Comparison of ENCODE assay signal across 11 cellular contexts in genomic region chrX:24231169-24231568, GRCh38.
DNase-seq lines count a peak whose midpoint lies in the region; ATAC-seq and TF ChIP-seq lines count a peak whose summit lies in the region.
"Had no signal": no experiment of that assay in that cellular context is flagged by ENCODE, and none has a peak within 500 bp of the region (broad histone marks: within the 10 kb centered on the region; RNA-seq: fewer than 3 reads in every experiment).

No MANE protein-coding gene starts in this region.

- H3K9ac ChIP-seq in MM.1S (ENCODE audit: low read length): no peak overlapping the region
- H3K9ac ChIP-seq: neural progenitor cell had no signal

- WGBS in adrenal gland, 4 donors: 10 to 24% (median 20%) methylated on average over 3 of the region's 3 CpGs
- 24 to 38% (median 37%) methylated on average over 3 of the region's 3 CpGs for WGBS in stomach, 5 donors

- H3K4me2 ChIP-seq in MM.1S (ENCODE audit: low read depth, low read length): no peak overlapping the region
- H3K4me2 ChIP-seq: neural progenitor cell had no signal

- no peaks in the 10 kb centered on the region for H4K20me1 ChIP-seq in MM.1S (ENCODE audit: insufficient read depth, low read length)

- no peaks in the 10 kb centered on the region for H3K79me2 ChIP-seq in MM.1S (ENCODE audit: low read length)

- peak; percentile 55 for DNase-seq in AG09319 (ENCODE audit: extremely low read depth, low read depth)
- DNase-seq in H4 (ENCODE audit: low spot score): peak; percentile 81
- peak in 6 of 7 donors; percentile 33 to 64 (median 55) for DNase-seq in adrenal gland
- DNase-seq in kidney epithelial cell (ENCODE audit: low read depth): peak; percentile 67
- no peak for DNase-seq in MM.1S
- no peak for DNase-seq in stomach
- DNase-seq: activated CD4-positive, alpha-beta T cell treated with anti-CD3 and anti-CD28 coated beads, Interleukin-2, amount 50 U/mL, for 1 hour; NCI-H2029 had no signal

- no peaks in the 10 kb centered on the region for H3K9me2 ChIP-seq in MM.1S (replicated peaks; ENCODE audit: insufficient read depth, low read length)

- ATAC-seq in GM21717 (IDR thresholded peaks at IDR 0.05; ENCODE audit: unreplicated experiment) (no peak), HG02840 (IDR thresholded peaks at IDR 0.05; ENCODE audit: low FRiP score, unreplicated experiment) (no peak)

- TF ChIP-seq CTCF in AG09319 (IDR thresholded peaks at IDR 0.05; ENCODE audit: low read depth, low read length) (no peak), adrenal gland (IDR thresholded peaks at IDR 0.05) (no peak), kidney epithelial cell (IDR thresholded peaks at IDR 0.05; ENCODE audit: insufficient read depth, low read length, poor library complexity, severe bottlenecking) (no peak), MM.1S (IDR thresholded peaks at IDR 0.05; ENCODE audit: low read length) (no peak), stomach (IDR thresholded peaks at IDR 0.05) (no peak)

- intact Hi-C loops in adrenal gland (cut with DNase I) (loop anchor here in 1 of 2 donors (10.0 kb wide), 1 partner anchor 146 kb away; no protein-coding TSS in a partner anchor), stomach (cut with DNase I; ENCODE audit: low total_unique reads) (loop anchor here (10.0 kb wide), 1 partner anchor 146 kb away; no protein-coding TSS in a partner anchor)

- H3K4me1 ChIP-seq in adrenal gland (replicated peaks in 1 of 2) (no peaks in the 10 kb centered on the region), MM.1S (ENCODE audit: low read length) (peaks cover 7% of the 10 kb centered on the region; the same call in 1 of the 2 replicates), stomach (peaks cover 0 to 9% (median 0%) of the 10 kb centered on the region in 4 donors)
- H3K4me1 ChIP-seq: neural progenitor cell had no signal

- H3K27me3 ChIP-seq in adrenal gland (no peaks in the 10 kb centered on the region), kidney epithelial cell (ENCODE audit: control insufficient read depth, insufficient read depth, low read length) (no peaks in the 10 kb centered on the region), MM.1S (replicated peaks; ENCODE audit: insufficient read depth, low read length) (no peaks in the 10 kb centered on the region), stomach (no peaks in the 10 kb centered on the region)
- H3K27me3 ChIP-seq: neural progenitor cell had no signal

- TF ChIP-seq POLR2A in adrenal gland (IDR thresholded peaks at IDR 0.05) (no peak), stomach (IDR thresholded peaks at IDR 0.05) (no peak)

- H3K9me3 ChIP-seq in adrenal gland (replicated peaks in 1 of 3) (no peaks in the 10 kb centered on the region), MM.1S (replicated peaks; ENCODE audit: insufficient read depth, low read length) (no peaks in the 10 kb centered on the region), stomach (peaks cover 0 to under 1% (median 0%) of the 10 kb centered on the region in 4 donors)

- H2AFZ ChIP-seq in MM.1S (ENCODE audit: low read length): no peak overlapping the region
- H2AFZ ChIP-seq: neural progenitor cell had no signal

- H3F3A ChIP-seq in MM.1S (ENCODE audit: insufficient read depth, low read length): 0 out of 2 replicates have a peak, but pooled peaks cover 3% of the 10 kb centered on the region

- no peak for TF ChIP-seq EP300 in stomach (IDR thresholded peaks at IDR 0.05)

- H3K27ac ChIP-seq in adrenal gland: no peak overlapping the region
- H3K27ac ChIP-seq in MM.1S (ENCODE audit: low read length): no peak overlapping the region
- H3K27ac ChIP-seq in stomach: no peak overlapping the region
- H3K27ac ChIP-seq: neural progenitor cell had no signal

- no peaks in the 10 kb centered on the region for H3K36me3 ChIP-seq in adrenal gland (replicated peaks in 1 of 2)
- H3K36me3 ChIP-seq in kidney epithelial cell (ENCODE audit: control insufficient read depth, insufficient read depth, low read length): no peaks in the 10 kb centered on the region
- no peaks in the 10 kb centered on the region for H3K36me3 ChIP-seq in MM.1S (replicated peaks; ENCODE audit: insufficient read depth, low read length)
- H3K36me3 ChIP-seq in stomach: no peaks in the 10 kb centered on the region
- H3K36me3 ChIP-seq: neural progenitor cell had no signal

- H3K4me3 ChIP-seq in adrenal gland (no peak overlapping the region), kidney epithelial cell (ENCODE audit: low read depth, low read length) (no peak overlapping the region), MM.1S (ENCODE audit: low read length) (no peak overlapping the region), stomach (no peak overlapping the region)
- H3K4me3 ChIP-seq: neural progenitor cell had no signal

Comparison
In these comparisons a context has a peak if more than half of its experiments do, and no peak if none do; other contexts are left out.
1. DNase-seq: peak in AG09319 (single experiment), H4 (single experiment), adrenal gland (6 of 7) and kidney epithelial cell (single experiment); none in MM.1S (single experiment) and stomach (single experiment).